1 cellular context compared by ENCODE assay signal in the genomic region with DNA sequence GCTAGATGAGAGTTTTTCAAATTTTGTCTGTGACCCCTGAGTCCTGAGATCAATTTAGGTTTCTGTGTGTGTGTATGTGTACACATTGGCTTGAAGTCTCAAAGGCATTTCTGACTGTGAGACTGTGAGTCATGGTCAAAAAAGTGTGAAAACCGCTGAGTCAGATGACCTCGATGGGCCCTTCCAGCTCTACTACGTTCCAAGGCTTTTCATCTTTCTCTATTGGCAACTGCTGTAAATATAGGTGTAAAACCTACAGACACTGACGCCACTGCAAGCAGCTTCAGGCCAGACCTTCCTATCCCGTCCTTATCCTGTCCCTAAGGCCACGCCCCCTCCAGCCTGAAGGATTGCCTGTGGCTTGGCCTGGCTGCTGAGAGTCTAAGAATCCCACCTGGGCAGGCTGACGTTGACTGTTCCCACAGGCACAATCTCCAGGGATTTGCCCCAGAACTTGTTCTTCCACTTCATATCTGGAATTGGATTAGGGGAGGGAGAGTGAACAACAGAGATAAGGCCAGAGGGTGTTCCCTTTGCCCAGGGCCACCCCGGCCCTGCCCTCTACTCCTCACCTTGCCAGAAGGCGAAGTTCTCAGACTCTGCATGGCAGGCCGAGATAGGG.
A peak's percentile ranks its signal among the peaks of the same experiment; 100 is the strongest.
TF ChIP-seq lines count a peak whose summit lies in the region.

No MANE protein-coding gene starts in this region.

TF ChIP-seq in IMR-90, 13 proteins besides CTCF, POLR2A, EP300 and RAD21 (continued from another document):
- TF ChIP-seq MXI1 (IDR thresholded peaks at IDR 0.05; ENCODE audit: borderline replicate concordance, low read depth, low read length): no peak
- TF ChIP-seq SMC3 (IDR thresholded peaks at IDR 0.05; ENCODE audit: low read depth, low read length): no peak
- TF ChIP-seq MAZ (IDR thresholded peaks at IDR 0.05; ENCODE audit: borderline replicate concordance, low read depth, low read length): no peak
- TF ChIP-seq CHD1 (IDR thresholded peaks at IDR 0.05; ENCODE audit: low read depth, low read length): no peak
- peak; percentile 39; the same call in 1 of the 2 replicates for TF ChIP-seq BHLHE40 (IDR thresholded peaks at IDR 0.05; ENCODE audit: low read depth, low read length)
- TF ChIP-seq RCOR1 (IDR thresholded peaks at IDR 0.05; ENCODE audit: insufficient replicate concordance, low read length): peak; percentile 51
- no peak for TF ChIP-seq RFX5 (IDR thresholded peaks at IDR 0.05; ENCODE audit: low read depth, low read length)
- peak; percentile 96 for TF ChIP-seq MAFK (IDR thresholded peaks at IDR 0.05; ENCODE audit: low read depth, low read length)
- TF ChIP-seq, protein P1, sequence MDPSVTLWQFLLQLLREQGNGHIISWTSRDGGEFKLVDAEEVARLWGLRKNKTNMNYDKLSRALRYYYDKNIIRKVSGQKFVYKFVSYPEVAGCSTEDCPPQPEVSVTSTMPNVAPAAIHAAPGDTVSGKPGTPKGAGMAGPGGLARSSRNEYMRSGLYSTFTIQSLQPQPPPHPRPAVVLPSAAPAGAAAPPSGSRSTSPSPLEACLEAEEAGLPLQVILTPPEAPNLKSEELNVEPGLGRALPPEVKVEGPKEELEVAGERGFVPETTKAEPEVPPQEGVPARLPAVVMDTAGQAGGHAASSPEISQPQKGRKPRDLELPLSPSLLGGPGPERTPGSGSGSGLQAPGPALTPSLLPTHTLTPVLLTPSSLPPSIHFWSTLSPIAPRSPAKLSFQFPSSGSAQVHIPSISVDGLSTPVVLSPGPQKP (IDR thresholded peaks at IDR 0.05; ENCODE audit: borderline replicate concordance, low read depth, low read length): no peak
- TF ChIP-seq, protein P2, sequence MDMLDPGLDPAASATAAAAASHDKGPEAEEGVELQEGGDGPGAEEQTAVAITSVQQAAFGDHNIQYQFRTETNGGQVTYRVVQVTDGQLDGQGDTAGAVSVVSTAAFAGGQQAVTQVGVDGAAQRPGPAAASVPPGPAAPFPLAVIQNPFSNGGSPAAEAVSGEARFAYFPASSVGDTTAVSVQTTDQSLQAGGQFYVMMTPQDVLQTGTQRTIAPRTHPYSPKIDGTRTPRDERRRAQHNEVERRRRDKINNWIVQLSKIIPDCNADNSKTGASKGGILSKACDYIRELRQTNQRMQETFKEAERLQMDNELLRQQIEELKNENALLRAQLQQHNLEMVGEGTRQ (IDR thresholded peaks at IDR 0.05; ENCODE audit: low read depth, low read length): peak; percentile 36; the same call in 1 of the 2 replicates
- no peak for TF ChIP-seq CEBPB (IDR thresholded peaks at IDR 0.05; ENCODE audit: low read depth, low read length)
- TF ChIP-seq FOS (IDR thresholded peaks at IDR 0.05; ENCODE audit: low read depth, low read length): peak; percentile 93
